ENCODE assay signal across 1 cellular context in the genomic region with DNA sequence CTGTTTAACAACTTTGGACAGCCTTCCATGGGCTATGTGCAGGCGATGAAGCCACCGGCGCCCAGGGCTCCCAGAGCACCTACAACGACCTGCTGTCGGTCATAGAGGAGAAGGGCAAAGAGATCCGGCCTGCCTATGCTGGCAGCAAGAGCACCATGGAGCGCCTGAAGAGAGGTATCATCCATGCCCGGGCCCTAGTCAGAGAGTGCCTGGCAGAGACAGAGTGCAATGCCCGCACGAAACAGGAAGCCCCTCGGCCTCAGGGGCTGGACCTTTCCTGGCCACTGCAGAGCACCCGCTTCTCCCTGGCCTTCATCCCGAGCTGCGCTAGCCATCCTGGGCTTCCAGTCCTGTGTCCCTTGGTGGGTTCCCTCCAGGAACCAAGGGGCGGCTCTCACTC.
TF ChIP-seq lines count a peak whose summit lies in the region.

No MANE protein-coding gene starts in this region.

TF ChIP-seq in GM23338, 12 proteins besides CTCF, POLR2A, EP300 and RAD21 (continued from another document):
- TF ChIP-seq, protein P1, sequence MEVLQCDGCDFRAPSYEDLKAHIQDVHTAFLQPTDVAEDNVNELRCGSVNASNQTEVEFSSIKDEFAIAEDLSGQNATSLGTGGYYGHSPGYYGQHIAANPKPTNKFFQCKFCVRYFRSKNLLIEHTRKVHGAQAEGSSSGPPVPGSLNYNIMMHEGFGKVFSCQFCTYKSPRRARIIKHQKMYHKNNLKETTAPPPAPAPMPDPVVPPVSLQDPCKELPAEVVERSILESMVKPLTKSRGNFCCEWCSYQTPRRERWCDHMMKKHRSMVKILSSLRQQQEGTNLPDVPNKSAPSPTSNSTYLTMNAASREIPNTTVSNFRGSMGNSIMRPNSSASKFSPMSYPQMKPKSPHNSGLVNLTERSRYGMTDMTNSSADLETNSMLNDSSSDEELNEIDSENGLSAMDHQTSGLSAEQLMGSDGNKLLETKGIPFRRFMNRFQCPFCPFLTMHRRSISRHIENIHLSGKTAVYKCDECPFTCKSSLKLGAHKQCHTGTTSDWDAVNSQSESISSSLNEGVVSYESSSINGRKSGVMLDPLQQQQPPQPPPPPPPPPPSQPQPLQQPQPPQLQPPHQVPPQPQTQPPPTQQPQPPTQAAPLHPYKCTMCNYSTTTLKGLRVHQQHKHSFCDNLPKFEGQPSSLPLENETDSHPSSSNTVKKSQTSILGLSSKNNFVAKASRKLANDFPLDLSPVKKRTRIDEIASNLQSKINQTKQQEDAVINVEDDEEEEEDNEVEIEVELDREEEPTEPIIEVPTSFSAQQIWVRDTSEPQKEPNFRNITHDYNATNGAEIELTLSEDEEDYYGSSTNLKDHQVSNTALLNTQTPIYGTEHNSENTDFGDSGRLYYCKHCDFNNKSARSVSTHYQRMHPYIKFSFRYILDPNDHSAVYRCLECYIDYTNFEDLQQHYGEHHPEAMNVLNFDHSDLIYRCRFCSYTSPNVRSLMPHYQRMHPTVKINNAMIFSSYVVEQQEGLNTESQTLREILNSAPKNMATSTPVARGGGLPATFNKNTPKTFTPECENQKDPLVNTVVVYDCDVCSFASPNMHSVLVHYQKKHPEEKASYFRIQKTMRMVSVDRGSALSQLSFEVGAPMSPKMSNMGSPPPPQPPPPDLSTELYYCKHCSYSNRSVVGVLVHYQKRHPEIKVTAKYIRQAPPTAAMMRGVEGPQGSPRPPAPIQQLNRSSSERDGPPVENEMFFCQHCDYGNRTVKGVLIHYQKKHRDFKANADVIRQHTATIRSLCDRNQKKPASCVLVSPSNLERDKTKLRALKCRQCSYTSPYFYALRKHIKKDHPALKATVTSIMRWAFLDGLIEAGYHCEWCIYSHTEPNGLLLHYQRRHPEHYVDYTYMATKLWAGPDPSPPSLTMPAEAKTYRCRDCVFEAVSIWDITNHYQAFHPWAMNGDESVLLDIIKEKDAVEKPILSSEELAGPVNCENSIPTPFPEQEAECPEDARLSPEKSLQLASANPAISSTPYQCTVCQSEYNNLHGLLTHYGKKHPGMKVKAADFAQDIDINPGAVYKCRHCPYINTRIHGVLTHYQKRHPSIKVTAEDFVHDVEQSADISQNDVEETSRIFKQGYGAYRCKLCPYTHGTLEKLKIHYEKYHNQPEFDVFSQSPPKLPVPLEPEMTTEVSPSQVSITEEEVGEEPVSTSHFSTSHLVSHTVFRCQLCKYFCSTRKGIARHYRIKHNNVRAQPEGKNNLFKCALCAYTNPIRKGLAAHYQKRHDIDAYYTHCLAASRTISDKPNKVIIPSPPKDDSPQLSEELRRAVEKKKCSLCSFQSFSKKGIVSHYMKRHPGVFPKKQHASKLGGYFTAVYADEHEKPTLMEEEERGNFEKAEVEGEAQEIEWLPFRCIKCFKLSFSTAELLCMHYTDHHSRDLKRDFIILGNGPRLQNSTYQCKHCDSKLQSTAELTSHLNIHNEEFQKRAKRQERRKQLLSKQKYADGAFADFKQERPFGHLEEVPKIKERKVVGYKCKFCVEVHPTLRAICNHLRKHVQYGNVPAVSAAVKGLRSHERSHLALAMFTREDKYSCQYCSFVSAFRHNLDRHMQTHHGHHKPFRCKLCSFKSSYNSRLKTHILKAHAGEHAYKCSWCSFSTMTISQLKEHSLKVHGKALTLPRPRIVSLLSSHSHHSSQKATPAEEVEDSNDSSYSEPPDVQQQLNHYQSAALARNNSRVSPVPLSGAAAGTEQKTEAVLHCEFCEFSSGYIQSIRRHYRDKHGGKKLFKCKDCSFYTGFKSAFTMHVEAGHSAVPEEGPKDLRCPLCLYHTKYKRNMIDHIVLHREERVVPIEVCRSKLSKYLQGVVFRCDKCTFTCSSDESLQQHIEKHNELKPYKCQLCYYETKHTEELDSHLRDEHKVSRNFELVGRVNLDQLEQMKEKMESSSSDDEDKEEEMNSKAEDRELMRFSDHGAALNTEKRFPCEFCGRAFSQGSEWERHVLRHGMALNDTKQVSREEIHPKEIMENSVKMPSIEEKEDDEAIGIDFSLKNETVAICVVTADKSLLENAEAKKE (CRISPR knock-in tag; IDR thresholded peaks at IDR 0.05), result no peak
- TF ChIP-seq NANOG (IDR thresholded peaks at IDR 0.05; ENCODE audit: borderline replicate concordance) (no peak), CREB1 (CRISPR knock-in tag; IDR thresholded peaks at IDR 0.05; ENCODE audit: low read depth) (no peak)
- TF ChIP-seq, protein P2, sequence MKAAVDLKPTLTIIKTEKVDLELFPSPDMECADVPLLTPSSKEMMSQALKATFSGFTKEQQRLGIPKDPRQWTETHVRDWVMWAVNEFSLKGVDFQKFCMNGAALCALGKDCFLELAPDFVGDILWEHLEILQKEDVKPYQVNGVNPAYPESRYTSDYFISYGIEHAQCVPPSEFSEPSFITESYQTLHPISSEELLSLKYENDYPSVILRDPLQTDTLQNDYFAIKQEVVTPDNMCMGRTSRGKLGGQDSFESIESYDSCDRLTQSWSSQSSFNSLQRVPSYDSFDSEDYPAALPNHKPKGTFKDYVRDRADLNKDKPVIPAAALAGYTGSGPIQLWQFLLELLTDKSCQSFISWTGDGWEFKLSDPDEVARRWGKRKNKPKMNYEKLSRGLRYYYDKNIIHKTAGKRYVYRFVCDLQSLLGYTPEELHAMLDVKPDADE (IDR thresholded peaks at IDR 0.05), result no peak
